ENCODE assay signal across 13 cellular contexts in genomic region chr12:47156167-47156736, GRCh38.
DNase-seq lines count a peak whose midpoint lies in the region; ATAC-seq, FAIRE-seq and TF ChIP-seq lines count a peak whose summit lies in the region.
"Had no signal": no experiment of that assay in that cellular context is flagged by ENCODE, and none has a peak within 500 bp of the region (broad histone marks: within the 10 kb centered on the region; RNA-seq: fewer than 3 reads in every experiment).

No MANE protein-coding gene starts in this region.

- DNase-seq in DMS 273 (lab: John Stamatoyannopoulos, UW; ENCODE audit: unreplicated experiment): peak; percentile 1
- no peak for DNase-seq in DMS 273 treated with DMSO at 0.1 percent for 48 hours (lab: John Stamatoyannopoulos, UW)
- DNase-seq in SJSA1 (ENCODE audit: low read depth in 1 of 2, low spot score in 2 of 2): no peak
- DNase-seq in fibroblast of pulmonary artery (ENCODE audit: low read depth): peak; percentile 94
- no peak for DNase-seq in progenitor cell of endocrine pancreas (ENCODE audit: low spot score, unreplicated experiment)
- no peak for DNase-seq in frontal cortex (ENCODE audit: low spot score in 2 of 2)
- no peak for DNase-seq in NCI-H146 (lab: John Stamatoyannopoulos, UW)
- DNase-seq: HCEC 1CT had no signal

- H3K9me3 Mint-ChIP-seq in progenitor cell of endocrine pancreas (ENCODE audit: low read depth): peaks cover 15% of the 10 kb centered on the region

- no peaks in the 10 kb centered on the region for H3K9me3 ChIP-seq in SJSA1 (replicated peaks)

- no peaks in the 10 kb centered on the region for H3K27me3 ChIP-seq in SJSA1 (replicated peaks)
- H3K27me3 ChIP-seq: foreskin keratinocyte had no signal

- no peak for ATAC-seq in HG02938 (IDR thresholded peaks at IDR 0.05; ENCODE audit: unreplicated experiment)
- ATAC-seq: foreskin keratinocyte had no signal

- H3K4me3 ChIP-seq in SJSA1 (no peak overlapping the region), fibroblast of pulmonary artery (replicated peaks; ENCODE audit: low read depth, low read length) (no peak overlapping the region)

- no peaks in the 10 kb centered on the region for H3K27me3 Mint-ChIP-seq in progenitor cell of endocrine pancreas

- peak overlapping the region; percentile 47; the same call in 1 of the 2 replicates for H3K27ac ChIP-seq in SJSA1
- H3K27ac ChIP-seq: 22Rv1, foreskin keratinocyte, RWPE1 had no signal

- peaks cover 13% of the 10 kb centered on the region for H3K4me1 ChIP-seq in SJSA1 (replicated peaks)
- H3K4me1 ChIP-seq: foreskin keratinocyte had no signal

- no peak for FAIRE-seq in frontal cortex (lab: Jason Lieb, UNC)

- H3K4me3 Mint-ChIP-seq in progenitor cell of endocrine pancreas (ENCODE audit: low read depth): no peak overlapping the region
- H3K4me3 Mint-ChIP-seq: activated T-helper 1 cell treated with anti-CD3 and anti-CD28 coated beads, Interleukin-12 subunit alpha, Interleukin-12 subunit beta, Interleukin-2, Interleukin-4 antibody, amounts not matched to agents 30 ng/mL and 10 ng/mL and 1 ng/mL, durations not matched to agents 14 hours and 24 hours and 36 hours had no signal

- H3K36me3 ChIP-seq in SJSA1: no peaks in the 10 kb centered on the region

- peaks cover 8% of the 10 kb centered on the region for H3K4me1 Mint-ChIP-seq in progenitor cell of endocrine pancreas (ENCODE audit: low read depth)

- H3K27ac Mint-ChIP-seq in progenitor cell of endocrine pancreas: peak overlapping the region; percentile 4
- H3K27ac Mint-ChIP-seq: activated T-helper 1 cell treated with anti-CD3 and anti-CD28 coated beads, Interleukin-12 subunit alpha, Interleukin-12 subunit beta, Interleukin-2, Interleukin-4 antibody, amounts not matched to agents 30 ng/mL and 10 ng/mL and 1 ng/mL, durations not matched to agents 14 hours and 24 hours and 36 hours had no signal

- TF ChIP-seq CTCF in fibroblast of pulmonary artery (IDR thresholded peaks at IDR 0.05; ENCODE audit: low read length, missing control alignments): no peak
- TF ChIP-seq CTCF in progenitor cell of endocrine pancreas (IDR thresholded peaks at IDR 0.05; ENCODE audit: unreplicated experiment): no peak

- no peaks in the 10 kb centered on the region for H3K36me3 Mint-ChIP-seq in progenitor cell of endocrine pancreas (ENCODE audit: insufficient read depth)

Comparison
In these comparisons a context has a peak if more than half of its experiments do, and no peak if none do; other contexts are left out.
1. DNase-seq: peak in DMS 273 (single experiment) and fibroblast of pulmonary artery (single experiment); none in DMS 273 treated with DMSO at 0.1 percent for 48 hours (single experiment), SJSA1 (0 of 2), progenitor cell of endocrine pancreas (single experiment), frontal cortex (0 of 2) and NCI-H146 (single experiment).